Comparison of ENCODE assay signal across 15 cellular contexts in the genomic region with DNA sequence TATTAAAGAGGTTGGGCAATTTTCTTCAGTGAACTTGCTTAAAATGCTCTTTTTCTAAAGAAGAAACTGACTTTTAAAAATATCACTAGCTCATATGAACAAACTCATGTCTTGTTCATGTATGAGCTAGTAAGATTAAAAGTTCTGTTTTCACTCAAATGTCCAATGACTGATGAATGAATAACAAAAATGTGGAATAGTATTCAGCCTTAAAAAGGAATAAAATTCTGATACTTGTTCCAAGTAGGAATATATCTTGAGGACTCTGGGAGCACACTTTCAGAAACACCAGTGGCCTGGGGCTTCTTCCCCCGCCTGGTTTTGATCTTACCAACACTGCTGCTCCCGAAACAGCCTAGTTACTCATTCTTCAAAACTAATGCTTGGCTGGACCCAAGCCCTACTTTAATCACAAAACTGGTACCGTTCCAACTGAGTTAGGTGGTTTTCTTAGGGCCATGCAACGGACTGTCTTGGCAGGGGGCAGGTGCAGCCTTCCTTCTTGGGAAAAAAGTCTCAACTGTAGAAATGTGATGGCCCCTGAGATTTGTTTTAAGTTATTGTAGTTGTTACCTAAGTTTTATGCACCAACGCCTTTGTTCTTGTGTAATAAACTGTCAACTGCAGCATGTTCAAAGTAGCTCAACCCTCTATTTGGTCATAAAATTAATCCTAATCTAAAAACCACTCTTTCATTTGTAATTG.
DNase-seq lines count a peak whose midpoint lies in the region; ATAC-seq, FAIRE-seq and TF ChIP-seq lines count a peak whose summit lies in the region.
"Had no signal": no experiment of that assay in that cellular context is flagged by ENCODE, and none has a peak within 500 bp of the region (broad histone marks: within the 10 kb centered on the region; RNA-seq: fewer than 3 reads in every experiment).

No MANE protein-coding gene starts in this region.

- peaks cover 15% of the 10 kb centered on the region for H3K9me1 ChIP-seq in IMR-90 (ENCODE audit: insufficient read depth, low read length)

- no peak for TF ChIP-seq CTCF in IMR-90 (conservative IDR thresholded peaks at IDR 0.05; ENCODE audit: low read depth, low read length)
- no peak for TF ChIP-seq CTCF in breast epithelium (IDR thresholded peaks at IDR 0.05)
- no peak for TF ChIP-seq CTCF in suprapubic skin (IDR thresholded peaks at IDR 0.05)

- H4K91ac ChIP-seq in IMR-90 (ENCODE audit: insufficient read depth, low read depth, low read length) = peak overlapping the region; percentile 50; the same call in 1 of the 2 replicates

- no peak overlapping the region for H3K9ac ChIP-seq in IMR-90 (ENCODE audit: low read depth, low read length)

- H3K4ac ChIP-seq in IMR-90 (ENCODE audit: low read depth, low read length) = peak overlapping the region; percentile 74

- H3K36me3 ChIP-seq in IMR-90 (ENCODE audit: control insufficient read depth, insufficient read depth, low read length) = no peaks in the 10 kb centered on the region
- no peaks in the 10 kb centered on the region for H3K36me3 ChIP-seq in breast epithelium
- H3K36me3 ChIP-seq in suprapubic skin = no peaks in the 10 kb centered on the region

- H3K56ac ChIP-seq in IMR-90 (ENCODE audit: extremely low read depth, insufficient read depth, low read length) = no peak overlapping the region

- DNase-seq in IMR-90 (no peak), breast epithelium (ENCODE audit: low spot score in 2 of 2) (no peak), left colon (peak in 1 of 2 donors; percentile 58), suprapubic skin (ENCODE audit: low spot score in 2 of 2) (no peak), NCI-H2227 treated with DMSO at 0.1 percent for 48 hours (lab: John Stamatoyannopoulos, UW) (no peak), NCI-H524 treated with DMSO at 0.1 percent for 48 hours (lab: John Stamatoyannopoulos, UW) (no peak), urothelium cell line (ENCODE audit: low spot score) (no peak), HTR-8/SVneo (ENCODE audit: insufficient read length, low spot score) (no peak)
- DNase-seq: activated B cell treated with CpG ODN at 0.5 μM for 24 hours; activated T-cell treated with anti-CD3 and anti-CD28 coated beads, Interleukin-2, amount 50 U/mL, for 24 hours; CD4-positive, CD25-positive, alpha-beta regulatory T cell; naive thymus-derived CD4-positive, alpha-beta T cell; NCI-H1105; NCI-H526 treated with DMSO at 0.1 percent for 48 hours had no signal

- no peak overlapping the region for H2BK5ac ChIP-seq in IMR-90 (ENCODE audit: low read depth, low read length, poor library complexity, severe bottlenecking)

- H3K9me3 ChIP-seq in IMR-90 (ENCODE audit: control insufficient read depth, insufficient read depth, low read length) (no peaks in the 10 kb centered on the region), breast epithelium (no peaks in the 10 kb centered on the region), suprapubic skin (no peaks in the 10 kb centered on the region)

- BruUV-seq in IMR-90 (replicated peaks; lab: Mats Ljungman, UMichigan) = no TSS peak

- no peak overlapping the region for H3K27ac ChIP-seq in IMR-90 (ENCODE audit: insufficient read depth, low read length)
- H3K27ac ChIP-seq in breast epithelium = peak overlapping the region; percentile 75 to 79
- H3K27ac ChIP-seq in suprapubic skin = peak overlapping the region; percentile 28
- H3K27ac ChIP-seq: SK-N-MC had no signal

- ATAC-seq in IMR-90 (ENCODE audit: low read depth) (no peak), left colon (peak; percentile 62)
- ATAC-seq: naive thymus-derived CD4-positive, alpha-beta T cell had no signal

- peak overlapping the region; percentile 19; the same call in 1 of the 2 replicates for H3K14ac ChIP-seq in IMR-90 (replicated peaks; ENCODE audit: low read depth, low read length)

- H2BK120ac ChIP-seq in IMR-90 (ENCODE audit: low read depth, low read length) = peak overlapping the region; percentile 65

- intact Hi-C loops in IMR-90 (cut with micrococcal nuclease) (loop anchor here (5.0 kb wide), 2 partner anchors 66 to 99 kb away; no protein-coding TSS in a partner anchor), breast epithelium (cut with DNase I; ENCODE audit: low total_unique reads) (no loop called here), left colon (cut with DNase I, micrococcal nuclease) (no loop called here)

- dilution Hi-C loops in IMR-90 (cut with HindIII; ENCODE audit: low sequenced_read_pairs, unreplicated experiment) = no loop called here

- 0 out of 4 replicates have a peak, but pooled peaks cover 0 to 4% of the 10 kb centered on the region in 2 experiments for H3K79me1 ChIP-seq in IMR-90 (ENCODE audit: low read depth in 1 of 2, low read length in 2 of 2)

- H3K4me3 ChIP-seq in IMR-90 (ENCODE audit: insufficient read depth, low read depth, low read length) (no peak overlapping the region), breast epithelium (no peak overlapping the region), suprapubic skin (no peak overlapping the region)
- H3K4me3 ChIP-seq: SK-N-MC had no signal

- H2AFZ ChIP-seq in IMR-90 (replicated peaks; ENCODE audit: low read length, poor library complexity) = no peak overlapping the region

- TF ChIP-seq RAD21 in IMR-90 (IDR thresholded peaks at IDR 0.05; ENCODE audit: low read length) = no peak

- H4K5ac ChIP-seq in IMR-90 (ENCODE audit: low read depth, low read length) = no peak overlapping the region

- H2BK15ac ChIP-seq in IMR-90 (ENCODE audit: low read depth, low read length) = peak overlapping the region; percentile 77; the same call in 2 of the 3 replicates

- no peak for FAIRE-seq in urothelium cell line (lab: Jason Lieb, UNC)
- no peak for FAIRE-seq in HTR-8/SVneo (lab: Jason Lieb, UNC)

- H2BK20ac ChIP-seq in IMR-90 (ENCODE audit: low read depth, low read length) = peak overlapping the region; percentile 48

- H2AK5ac ChIP-seq in IMR-90 (ENCODE audit: low read depth, low read length) = peak overlapping the region; percentile 80

- H4K20me1 ChIP-seq in IMR-90 (ENCODE audit: insufficient read depth, low read length) = no peaks in the 10 kb centered on the region

- H3K18ac ChIP-seq in IMR-90 (ENCODE audit: low read depth, low read length) = no peak overlapping the region

- peak overlapping the region in 1 of 2 experiments; percentile 30; a peak in 1 of 4 replicates for H4K8ac ChIP-seq in IMR-90 (ENCODE audit: low read depth in 2 of 2, low read length in 2 of 2)

- CTCF ChIA-PET in IMR-90 (lab: Yijun Ruan, JAX) = no interaction called here

- H3K4me2 ChIP-seq in IMR-90 (ENCODE audit: low read depth, low read length) = no peak overlapping the region

- TF ChIP-seq POLR2A in IMR-90 (IDR thresholded peaks at IDR 0.05; ENCODE audit: low read depth, low read length) = no peak
- TF ChIP-seq POLR2A in breast epithelium (IDR thresholded peaks at IDR 0.05) = no peak
- no peak for TF ChIP-seq POLR2A in suprapubic skin (IDR thresholded peaks at IDR 0.05)

- H3K4me1 ChIP-seq in IMR-90 (ENCODE audit: control insufficient read depth, insufficient read depth, low read length) = peaks cover 9% of the 10 kb centered on the region
- peaks cover 10 to 11% of the 10 kb centered on the region in 2 donors for H3K4me1 ChIP-seq in breast epithelium
- H3K4me1 ChIP-seq in suprapubic skin = peaks cover 32% of the 10 kb centered on the region

- H3K27me3 ChIP-seq in IMR-90 (ENCODE audit: control insufficient read depth, insufficient read depth, low read length) (no peaks in the 10 kb centered on the region), breast epithelium (no peaks in the 10 kb centered on the region), suprapubic skin (no peaks in the 10 kb centered on the region)

- in situ Hi-C loops in IMR-90 (cut with MboI; ENCODE audit: low sequenced_read_pairs) = no loop called here

- H3K23ac ChIP-seq in IMR-90 (ENCODE audit: low read depth, low read length) = no peak overlapping the region

- no peak for TF ChIP-seq EP300 in suprapubic skin (IDR thresholded peaks at IDR 0.05)

- no CpG with 5 or more reads among the region's 5 CpGs for WGBS in IMR-90 (ENCODE audit: extremely low coverage in 2 of 2, insufficient read length in 1 of 2), 2 experiments
- 47% methylated on average over 5 of the region's 5 CpGs for WGBS in suprapubic skin

- POLR2A ChIA-PET in IMR-90 (lab: Charles Lee; ENCODE audit: unreplicated experiment) = no interaction called here

- no peak overlapping the region for H2AK9ac ChIP-seq in IMR-90 (replicated peaks; ENCODE audit: low read depth, low read length, poor library complexity)

TF ChIP-seq in IMR-90, 13 proteins besides CTCF, POLR2A, EP300 and RAD21:
- no peak for TF ChIP-seq RCOR1 (IDR thresholded peaks at IDR 0.05; ENCODE audit: insufficient replicate concordance, low read length)
- no peak for TF ChIP-seq RFX5 (IDR thresholded peaks at IDR 0.05; ENCODE audit: low read depth, low read length)
- TF ChIP-seq NFE2L2 (IDR thresholded peaks at IDR 0.05; ENCODE audit: low read depth, low read length) = no peak
- no peak for TF ChIP-seq MAZ (IDR thresholded peaks at IDR 0.05; ENCODE audit: borderline replicate concordance, low read depth, low read length)
